In the genomic region with DNA sequence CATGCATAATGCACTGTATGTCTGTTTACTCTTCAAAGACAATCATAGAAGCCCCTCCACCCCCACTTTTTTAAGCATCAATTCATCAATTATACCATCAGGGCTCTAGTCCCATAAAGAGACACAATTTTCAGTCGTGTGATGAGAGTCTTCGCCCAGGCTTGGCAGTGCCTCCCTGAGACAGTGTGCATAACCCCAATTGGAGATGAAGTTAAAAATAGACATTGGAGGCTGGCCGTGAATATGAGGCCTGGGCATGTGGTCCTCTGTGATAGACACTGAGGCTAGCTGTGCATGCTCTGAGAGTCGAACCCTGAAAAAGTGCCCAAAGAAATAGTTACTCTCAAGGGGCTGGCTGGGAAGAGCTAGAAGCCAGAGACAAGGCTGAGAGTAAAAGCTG, we compare ENCODE assay signal across 24 cellular contexts.
"Had no signal": no experiment of that assay in that cellular context is flagged by ENCODE, and none has a peak within 500 bp of the region (broad histone marks: within the 10 kb centered on the region; RNA-seq: fewer than 3 reads in every experiment).

No MANE protein-coding gene starts in this region.

- H3K4me1 Mint-ChIP-seq: activated CD4-positive, alpha-beta T cell treated with anti-CD3 and anti-CD28 coated beads, Interleukin-2, amount 10 ng/mL, durations not matched to agents 24 days and 14 days; activated naive CD8-positive, alpha-beta T cell treated with anti-CD3 and anti-CD28 coated beads, Interleukin-2, amount 50 U/mL, for 24 hours; nephron had no signal

- H3K36me3 Mint-ChIP-seq: activated CD4-positive, alpha-beta memory T cell treated with anti-CD3 and anti-CD28 coated beads for 36 hours had no signal

- H3K9me3 ChIP-seq: colonic mucosa, mucosa of descending colon, ovary, spleen, upper lobe of left lung, vagina had no signal

- H3K9me3 Mint-ChIP-seq: activated CD4-positive, alpha-beta memory T cell treated with anti-CD3 and anti-CD28 coated beads for 36 hours; activated CD4-positive, alpha-beta T cell treated with anti-CD3 and anti-CD28 coated beads, Interleukin-2, amount 10 ng/mL, durations not matched to agents 24 days and 14 days; activated naive CD8-positive, alpha-beta T cell treated with anti-CD3 and anti-CD28 coated beads, Interleukin-2, amount 50 U/mL, for 24 hours; activated T-cell treated with anti-CD3 and anti-CD28 coated beads, Interleukin-2, amount 50 U/mL, for 24 hours; nephron; stimulated activated naive CD8-positive, alpha-beta T cell treated with anti-CD3 and anti-CD28 coated beads, Interleukin-15, Interleukin-2, amounts not matched to agents 100 ng/mL and 50 ng/mL, for 24 hours had no signal

- H3K27ac ChIP-seq: colonic mucosa, epithelial cell of prostate, ovary, spleen, upper lobe of left lung, vagina had no signal

- H3K4me3 ChIP-seq: colonic mucosa, lung, mucosa of descending colon, ovary, spleen, upper lobe of left lung, vagina had no signal

- H3K27ac Mint-ChIP-seq: activated CD4-positive, alpha-beta memory T cell treated with anti-CD3 and anti-CD28 coated beads for 36 hours; activated CD4-positive, alpha-beta T cell treated with anti-CD3 and anti-CD28 coated beads, Interleukin-2, amount 10 ng/mL, durations not matched to agents 24 days and 14 days; activated naive CD8-positive, alpha-beta T cell treated with anti-CD3 and anti-CD28 coated beads, Interleukin-2, amount 50 U/mL, for 24 hours; activated T-cell treated with anti-CD3 and anti-CD28 coated beads, Interleukin-2, amount 50 U/mL, for 24 hours; nephron; progenitor cell of endocrine pancreas; stimulated activated naive CD8-positive, alpha-beta T cell treated with anti-CD3 and anti-CD28 coated beads, Interleukin-15, Interleukin-2, amounts not matched to agents 100 ng/mL and 50 ng/mL, for 24 hours had no signal

- H3K27me3 ChIP-seq: colonic mucosa, ovary, spleen, upper lobe of left lung, vagina had no signal

- DNase-seq: activated CD4-positive, alpha-beta memory T cell treated with anti-CD3 and anti-CD28 coated beads for 36 hours; activated CD4-positive, alpha-beta T cell treated with anti-CD3 and anti-CD28 coated beads, Interleukin-2, amount 10 ng/mL, durations not matched to agents 24 days and 14 days; activated CD4-positive, CD25-positive, alpha-beta regulatory T cell treated with anti-CD3 and anti-CD28 coated beads, Interleukin-2, amount 50 U/mL, for 72 hours; activated CD8-positive, alpha-beta memory T cell treated with anti-CD3 and anti-CD28 coated beads, Interleukin-2, amount 50 U/mL, for 4 hours; activated gamma-delta T cell; activated naive CD4-positive, alpha-beta T cell treated with anti-CD3 and anti-CD28 coated beads, Interleukin-2, amount 50 U/mL, for 16 hours; activated naive CD8-positive, alpha-beta T cell treated with anti-CD3 and anti-CD28 coated beads, Interleukin-2, amount 50 U/mL, for 24 hours; activated T-cell treated with anti-CD3 and anti-CD28 coated beads, Interleukin-2, amount 50 U/mL, for 24 hours; amygdala; central memory CD4-positive, alpha-beta T cell; colonic mucosa; effector CD8-positive, alpha-beta T cell; hippocampal formation; mucosa of descending colon; ovary; spleen; T-helper 2 cell; upper lobe of left lung had no signal

- H3K36me3 ChIP-seq: colonic mucosa, ovary, spleen, upper lobe of left lung, vagina had no signal

- H3K4me3 Mint-ChIP-seq: activated CD4-positive, alpha-beta memory T cell treated with anti-CD3 and anti-CD28 coated beads for 36 hours; activated CD4-positive, alpha-beta T cell treated with anti-CD3 and anti-CD28 coated beads, Interleukin-2, amount 10 ng/mL, durations not matched to agents 24 days and 14 days; activated naive CD8-positive, alpha-beta T cell treated with anti-CD3 and anti-CD28 coated beads, Interleukin-2, amount 50 U/mL, for 24 hours; activated T-cell treated with anti-CD3 and anti-CD28 coated beads, Interleukin-2, amount 50 U/mL, for 24 hours; nephron; stimulated activated naive CD8-positive, alpha-beta T cell treated with anti-CD3 and anti-CD28 coated beads, Interleukin-15, Interleukin-2, amounts not matched to agents 100 ng/mL and 50 ng/mL, for 24 hours had no signal

- ATAC-seq: activated naive CD8-positive, alpha-beta T cell treated with anti-CD3 and anti-CD28 coated beads, Interleukin-2, amount 50 U/mL, for 24 hours; mucosa of descending colon had no signal

- H3K4me1 ChIP-seq: colonic mucosa, spleen, upper lobe of left lung, vagina had no signal
